In genomic region chr19:1267441-1268391, GRCh38 we compare ENCODE assay signal across 8 cellular contexts. TPM values are rescaled to one million over a fixed set of nuclear protein-coding genes. Genes with fewer than 3 reads are reported as not detected.
DNase-seq lines count a peak whose midpoint lies in the region; ATAC-seq and TF ChIP-seq lines count a peak whose summit lies in the region.

No MANE protein-coding gene starts in this region.

- DNase-seq in CD8-positive, alpha-beta memory T cell: peak in 2 of 5 donors; percentile 32 to 75
- peak; percentile 17 for DNase-seq in OCI-M1 (lab: John Stamatoyannopoulos, UW)
- DNase-seq in effector memory CD4-positive, alpha-beta T cell: peak in 2 of 3 donors; percentile 42 to 43
- peak in 4 of 5 donors; percentile 67 to 71 (median 68) for DNase-seq in ovary
- DNase-seq in mesenteric fat pad (ENCODE audit: low spot score): no peak
- no peak for DNase-seq in RKO (ENCODE audit: low spot score)

- no peak for TF ChIP-seq EP300 in ovary (IDR thresholded peaks at IDR 0.05)

- peaks cover 51 to 78% (median 51%) of the 10 kb centered on the region in 3 donors for H3K4me1 Mint-ChIP-seq in CD8-positive, alpha-beta memory T cell

- intact Hi-C loops in ovary (cut with DNase I): loop anchor here in 2 of 4 donors (1.0 to 2.0 kb wide), 2 partner anchors 23 kb away; no protein-coding TSS in a partner anchor

- 33 to 47% (median 37%) methylated on average over 40 to 43 of the region's 43 CpGs for WGBS in ovary, 3 donors

- peak overlapping the region; percentile 37 for H3K4me3 ChIP-seq in CD8-positive, alpha-beta memory T cell (ENCODE audit: low read length)
- peak overlapping the region; percentile 49 for H3K4me3 ChIP-seq in effector memory CD4-positive, alpha-beta T cell (ENCODE audit: insufficient read depth, low read depth, low read length, poor library complexity, severe bottlenecking)
- H3K4me3 ChIP-seq in ovary: peak overlapping the region; percentile 49

- peaks cover 20% of the 10 kb centered on the region for H3K36me3 ChIP-seq in CD8-positive, alpha-beta memory T cell (ENCODE audit: insufficient read depth, low read length)
- peaks cover 21% of the 10 kb centered on the region for H3K36me3 ChIP-seq in effector memory CD4-positive, alpha-beta T cell (ENCODE audit: control insufficient read depth, insufficient read depth, low read length)
- no peaks in the 10 kb centered on the region for H3K36me3 ChIP-seq in ovary

- TF ChIP-seq POLR2A in ovary (IDR thresholded peaks at IDR 0.05): no peak

- TF ChIP-seq CTCF in ovary (IDR thresholded peaks at IDR 0.05): no peak

- H3K27ac ChIP-seq in CD8-positive, alpha-beta memory T cell (ENCODE audit: low read depth, low read length): no peak overlapping the region
- H3K27ac ChIP-seq in effector memory CD4-positive, alpha-beta T cell (ENCODE audit: insufficient read depth, low read length, poor library complexity, severe bottlenecking): no peak overlapping the region
- peak overlapping the region; percentile 38 to 63 for H3K27ac ChIP-seq in ovary

- H3K27me3 ChIP-seq in CD8-positive, alpha-beta memory T cell (ENCODE audit: insufficient read depth, low read length, poor library complexity, severe bottlenecking): no peaks in the 10 kb centered on the region
- H3K27me3 ChIP-seq in effector memory CD4-positive, alpha-beta T cell (replicated peaks; ENCODE audit: control insufficient read depth, insufficient read depth, low read length, poor library complexity, severe bottlenecking): no peaks in the 10 kb centered on the region
- H3K27me3 ChIP-seq in ovary: no peaks in the 10 kb centered on the region

- H3K36me3 Mint-ChIP-seq in CD8-positive, alpha-beta memory T cell: peaks cover 4 to 31% (median 6%) of the 10 kb centered on the region in 3 donors

- H3K4me1 ChIP-seq in CD8-positive, alpha-beta memory T cell (ENCODE audit: insufficient read depth, low read length): peaks cover 64% of the 10 kb centered on the region
- peaks cover 65% of the 10 kb centered on the region for H3K4me1 ChIP-seq in effector memory CD4-positive, alpha-beta T cell (ENCODE audit: control insufficient read depth, insufficient read depth, low read length, poor library complexity, severe bottlenecking)
- H3K4me1 ChIP-seq in ovary (ENCODE audit: insufficient read depth): peaks cover 33% of the 10 kb centered on the region

- ATAC-seq in HG02642 (IDR thresholded peaks at IDR 0.05; ENCODE audit: poor library complexity, unreplicated experiment) (no peak), HG03025 (IDR thresholded peaks at IDR 0.05; ENCODE audit: low FRiP score, unreplicated experiment) (no peak)

- POLR2A ChIA-PET in CD8-positive, alpha-beta memory T cell (lab: Charles Lee): interaction anchor here (5.0 kb wide), 1 partner anchor 23 kb away, joined by 280 read pairs; no protein-coding TSS in a partner anchor

- no peaks in the 10 kb centered on the region for H3K9me3 ChIP-seq in CD8-positive, alpha-beta memory T cell (ENCODE audit: low read length)
- H3K9me3 ChIP-seq in effector memory CD4-positive, alpha-beta T cell (ENCODE audit: control insufficient read depth, low read length): no peaks in the 10 kb centered on the region
- H3K9me3 ChIP-seq in ovary: no peaks in the 10 kb centered on the region

- CTCF ChIA-PET in CD8-positive, alpha-beta memory T cell (lab: Charles Lee): interaction anchor here (1.4 to 10.3 kb wide), 4 partner anchors 13 to 245 kb away, joined by 3 to 484 read pairs (median 54); partner anchors contain the start of gene ATP5F1D

- H3K9me3 Mint-ChIP-seq in CD8-positive, alpha-beta memory T cell: no peaks in the 10 kb centered on the region

- H3K27ac Mint-ChIP-seq in CD8-positive, alpha-beta memory T cell: peak overlapping the region in 7 of 8 donors; percentile 81 to 98 (median 89)

- peaks cover 0 to 8% of the 10 kb centered on the region in 2 donors for H3K27me3 Mint-ChIP-seq in CD8-positive, alpha-beta memory T cell

- H3K4me3 Mint-ChIP-seq in CD8-positive, alpha-beta memory T cell: peak overlapping the region; percentile 22 to 88 (median 62)

RNA-seq across cellular contexts. Expression of gene CIRBP, which starts 1.4 kb away (rescaled TPM):
- 100 to 1,000 TPM; 253 to 258 TPM for total RNA-seq in CD8-positive, alpha-beta memory T cell
- polyA plus RNA-seq in CD8-positive, alpha-beta memory T cell: 238 TPM
- total RNA-seq in ovary (100 to 1,000 TPM; 602 to 917 (median 855) TPM), mesenteric fat pad (243 TPM)
- 1,000 to 10,000 TPM in 1 of 2 donors, 100 to 1,000 TPM in 1; 610 to 1,254 TPM for polyA plus RNA-seq in ovary

RNA-seq across cellular contexts. Expression of gene FAM174C, which starts 7.6 kb away (rescaled TPM):
- 100 to 1,000 TPM; 113 TPM for total RNA-seq in CD8-positive, alpha-beta memory T cell
- polyA plus RNA-seq in CD8-positive, alpha-beta memory T cell: 100 TPM
- total RNA-seq in ovary (10 to 100 TPM; 21.7 to 72.5 (median 26.7) TPM), mesenteric fat pad (53.2 TPM)
- 10 to 100 TPM in 1 of 2 donors, under 1 TPM in 1; 0.30 to 35.2 TPM for polyA plus RNA-seq in ovary

RNA-seq across cellular contexts. Expression of gene EFNA2, which starts 18.0 kb away (rescaled TPM):
- not detected for total RNA-seq in CD8-positive, alpha-beta memory T cell
- polyA plus RNA-seq in CD8-positive, alpha-beta memory T cell: not detected
- total RNA-seq in ovary: not detected
- polyA plus RNA-seq in ovary: under 1 TPM in 1 of 2 donors, not detected in 1; 0.11 TPM
- not detected for total RNA-seq in mesenteric fat pad

RNA-seq across cellular contexts. Expression of gene MIDN, which starts 19.3 kb away (rescaled TPM):
- total RNA-seq in CD8-positive, alpha-beta memory T cell: 10 to 100 TPM; 39.8 to 45.3 TPM
- 14.6 TPM for polyA plus RNA-seq in CD8-positive, alpha-beta memory T cell
- total RNA-seq in ovary (100 to 1,000 TPM in 5 of 7 donors, 10 to 100 TPM in 2; 44.9 to 261 (median 107) TPM), mesenteric fat pad (156 TPM)
- polyA plus RNA-seq in ovary: 10 to 100 TPM; 10.1 to 26.7 TPM

RNA-seq across cellular contexts. Expression of gene ATP5F1D, which starts 26.2 kb away (rescaled TPM):
- total RNA-seq in CD8-positive, alpha-beta memory T cell: 100 to 1,000 TPM; 179 to 180 TPM
- polyA plus RNA-seq in CD8-positive, alpha-beta memory T cell: 271 TPM
- 100 to 1,000 TPM in 6 of 7 donors, 10 to 100 TPM in 1; 71.9 to 218 (median 148) TPM for total RNA-seq in ovary
- 100 to 1,000 TPM in 1 of 2 donors, 1 to 10 TPM in 1; 1.3 to 110 TPM for polyA plus RNA-seq in ovary
- total RNA-seq in mesenteric fat pad: 189 TPM

Comparison
In these comparisons a context has a peak if more than half of its experiments do, and no peak if none do; other contexts are left out.
1. DNase-seq: peak in OCI-M1 (single experiment), effector memory CD4-positive, alpha-beta T cell (2 of 3) and ovary (4 of 5); none in mesenteric fat pad (single experiment) and RKO (single experiment).
2. H3K27ac ChIP-seq: peak in ovary (2 of 2); none in CD8-positive, alpha-beta memory T cell (single experiment) and effector memory CD4-positive, alpha-beta T cell (single experiment).
3. Peak in every context shown above with its lines, with median percentiles within 50 percentile points of each other: H3K4me3 ChIP-seq.